Comparison of ENCODE assay signal across 9 cellular contexts in genomic region chr1:79040424-79041089, GRCh38. TPM values are rescaled to one million over a fixed set of nuclear protein-coding genes. Genes with fewer than 3 reads are reported as not detected.
DNase-seq lines count a peak whose midpoint lies in the region; ATAC-seq and TF ChIP-seq lines count a peak whose summit lies in the region.
"Had no signal": no experiment of that assay in that cellular context is flagged by ENCODE, and none has a peak within 500 bp of the region (broad histone marks: within the 10 kb centered on the region; RNA-seq: fewer than 3 reads in every experiment).

No MANE protein-coding gene starts in this region.

- H3K4me1 Mint-ChIP-seq in CD8-positive, alpha-beta memory T cell, result peaks cover 0 to 6% (median 0%) of the 10 kb centered on the region in 3 donors

- H3K4me3 ChIP-seq in AG04449 (ENCODE audit: low read depth, low read length) (peak overlapping the region; percentile 22), brain microvascular endothelial cell (ENCODE audit: low read depth, low read length) (peak overlapping the region; percentile 36)
- no peak overlapping the region for H3K4me3 ChIP-seq in CD8-positive, alpha-beta memory T cell (ENCODE audit: low read length)

- no peak overlapping the region for H3K27ac ChIP-seq in brain microvascular endothelial cell
- no peak overlapping the region for H3K27ac ChIP-seq in CD8-positive, alpha-beta memory T cell (ENCODE audit: low read depth, low read length)
- H3K27ac ChIP-seq: VCaP had no signal

- no peak for DNase-seq in AG04449 (ENCODE audit: low read depth, low spot score)
- no peak for DNase-seq in brain microvascular endothelial cell
- DNase-seq in DMS53 treated with DMSO at 0.1 percent for 48 hours (lab: John Stamatoyannopoulos, UW; ENCODE audit: unreplicated experiment), result no peak
- no peak for DNase-seq in NCI-H1092 (lab: John Stamatoyannopoulos, UW)
- DNase-seq in CD8-positive, alpha-beta memory T cell, result no peak
- no peak for DNase-seq in stimulated activated CD8-positive, alpha-beta memory T cell treated with anti-CD3 and anti-CD28 coated beads, Interleukin-4, amount 100 ng/mL, for 48 hours

- H3K27me3 ChIP-seq in brain microvascular endothelial cell (replicated peaks), result no peaks in the 10 kb centered on the region
- H3K27me3 ChIP-seq in CD8-positive, alpha-beta memory T cell (ENCODE audit: insufficient read depth, low read length, poor library complexity, severe bottlenecking), result no peaks in the 10 kb centered on the region

- H3K9me3 Mint-ChIP-seq in CD8-positive, alpha-beta memory T cell, result peaks cover 8 to 20% (median 17%) of the 10 kb centered on the region in 5 donors

- no peaks in the 10 kb centered on the region for H3K27me3 Mint-ChIP-seq in CD8-positive, alpha-beta memory T cell

- no peak for TF ChIP-seq CTCF in AG04449 (IDR thresholded peaks at IDR 0.05; ENCODE audit: insufficient read depth, low read length, missing control alignments)
- no peak for TF ChIP-seq CTCF in brain microvascular endothelial cell (IDR thresholded peaks at IDR 0.05; ENCODE audit: low read depth, low read length, missing control alignments)

- CTCF ChIA-PET in AG04449 (lab: Yijun Ruan, JAX), result no interaction called here
- CTCF ChIA-PET in CD8-positive, alpha-beta memory T cell (lab: Charles Lee), result no interaction called here

- H3K36me3 ChIP-seq in brain microvascular endothelial cell (replicated peaks), result no peaks in the 10 kb centered on the region
- H3K36me3 ChIP-seq in CD8-positive, alpha-beta memory T cell (ENCODE audit: insufficient read depth, low read length), result no peaks in the 10 kb centered on the region

- peak overlapping the region in 2 of 7 donors; percentile 5 to 49 for H3K4me3 Mint-ChIP-seq in CD8-positive, alpha-beta memory T cell

- in situ Hi-C loops in brain microvascular endothelial cell (cut with HindIII; ENCODE audit: low pct_ligation_motif_present, low sequenced_read_pairs), result no loop called here

- H3K4me1 ChIP-seq in CD8-positive, alpha-beta memory T cell (ENCODE audit: insufficient read depth, low read length), result no peaks in the 10 kb centered on the region

- no peaks in the 10 kb centered on the region for H3K36me3 Mint-ChIP-seq in CD8-positive, alpha-beta memory T cell

- POLR2A ChIA-PET in AG04449 (lab: Yijun Ruan, JAX), result no interaction called here
- POLR2A ChIA-PET in CD8-positive, alpha-beta memory T cell (lab: Charles Lee), result no interaction called here

- no peak overlapping the region for H3K27ac Mint-ChIP-seq in CD8-positive, alpha-beta memory T cell

- no peaks in the 10 kb centered on the region for H3K9me3 ChIP-seq in CD8-positive, alpha-beta memory T cell (ENCODE audit: low read length)

- ATAC-seq in GM19035 (IDR thresholded peaks at IDR 0.05; ENCODE audit: unreplicated experiment) (peak; percentile 87), HG03064 (IDR thresholded peaks at IDR 0.05; ENCODE audit: low read depth, unreplicated experiment) (peak; percentile 86)

RNA-seq across cellular contexts. Expression of gene ADGRL4, which starts 34.0 kb away (rescaled TPM):
- not detected for total RNA-seq in CD8-positive, alpha-beta memory T cell
- not detected for polyA plus RNA-seq in CD8-positive, alpha-beta memory T cell
